In genomic region chr11:75366831-75367230, GRCh38 we compare ENCODE assay signal across 6 cellular contexts. TPM values are rescaled to one million over a fixed set of nuclear protein-coding genes. Genes with fewer than 3 reads are reported as not detected.
DNase-seq lines count a peak whose midpoint lies in the region; ATAC-seq and TF ChIP-seq lines count a peak whose summit lies in the region.
"Not testable (repeated sequence)": the region's sequence is repeated elsewhere in the genome, so short reads cannot be mapped to it uniquely, and the experiment has no call there.

No MANE protein-coding gene starts in this region.

- peak; percentile 36 for DNase-seq in HT-29 (ENCODE audit: low spot score)
- DNase-seq in SIG-M5 treated with dmso at 0.1 percent for 504 hours (lab: John Stamatoyannopoulos, UW; ENCODE audit: unreplicated experiment), result peak; percentile 48
- DNase-seq in lung (ENCODE audit: low spot score); upper lobe of right lung: not testable (repeated sequence)
- DNase-seq in posterior vena cava (ENCODE audit: low spot score), result peak; percentile 30

- not testable (repeated sequence) for H3K4me3 ChIP-seq in lung, upper lobe of right lung

- 71 to 82% methylated on average over 5 of the region's 5 CpGs for WGBS in lung, 2 donors

- H3K4me3 Mint-ChIP-seq in dendritic cell treated with granulocyte-macrophage colony-stimulating factor and Interleukin-4, amounts not matched to agents 40 ng/mL and 50 ng/mL, for 4 days, result not testable (repeated sequence)

- peak; percentile 49 for ATAC-seq in lung (ENCODE audit: insufficient read depth, low FRiP score)
- ATAC-seq in upper lobe of right lung, result peak; percentile 57

- H3K36me3 ChIP-seq in lung (ENCODE audit: control insufficient read depth in 2 of 2, insufficient read depth in 2 of 2, low read length in 2 of 2); upper lobe of right lung: not testable (repeated sequence)

- H3K36me3 Mint-ChIP-seq in dendritic cell treated with granulocyte-macrophage colony-stimulating factor and Interleukin-4, amounts not matched to agents 40 ng/mL and 50 ng/mL, for 4 days (ENCODE audit: low read depth), result not testable (repeated sequence)

- intact Hi-C loops in dendritic cell treated with granulocyte-macrophage colony-stimulating factor and Interleukin-4, amounts not matched to agents 40 ng/mL and 50 ng/mL, for 4 days (cut with micrococcal nuclease), result loop anchor here (2.0 kb wide), 1 partner anchor 14 kb away; no protein-coding TSS in a partner anchor
- intact Hi-C loops in posterior vena cava (cut with DNase I); upper lobe of right lung (cut with DNase I): not testable (repeated sequence)

- peak overlapping the region; percentile 96 for H3K27ac Mint-ChIP-seq in dendritic cell treated with granulocyte-macrophage colony-stimulating factor and Interleukin-4, amounts not matched to agents 40 ng/mL and 50 ng/mL, for 4 days

- TF ChIP-seq CTCF in lung (IDR thresholded peaks at IDR 0.05; ENCODE audit: control extremely low read depth, extremely low read depth); upper lobe of right lung (IDR thresholded peaks at IDR 0.05): not testable (repeated sequence)

- peaks cover 50% of the 10 kb centered on the region for H3K4me1 Mint-ChIP-seq in dendritic cell treated with granulocyte-macrophage colony-stimulating factor and Interleukin-4, amounts not matched to agents 40 ng/mL and 50 ng/mL, for 4 days (ENCODE audit: low read depth)

- not testable (repeated sequence) for H3K27me3 Mint-ChIP-seq in dendritic cell treated with granulocyte-macrophage colony-stimulating factor and Interleukin-4, amounts not matched to agents 40 ng/mL and 50 ng/mL, for 4 days

- not testable (repeated sequence) for H3K27ac ChIP-seq in lung (ENCODE audit: low read depth in 1 of 2, low read length in 1 of 2)
- peak overlapping the region; percentile 56 for H3K27ac ChIP-seq in upper lobe of right lung

- H3K4me1 ChIP-seq in lung (ENCODE audit: control insufficient read depth in 2 of 2, insufficient read depth in 2 of 2, low read length in 2 of 2), result not testable (repeated sequence)
- peaks cover 19% of the 10 kb centered on the region for H3K4me1 ChIP-seq in upper lobe of right lung

- H3K27me3 ChIP-seq in lung (ENCODE audit: control insufficient read depth, insufficient read depth); upper lobe of right lung: not testable (repeated sequence)

- H3K9me3 ChIP-seq in lung (ENCODE audit: control insufficient read depth in 2 of 2, insufficient read depth in 1 of 2, low read length in 1 of 2); upper lobe of right lung: not testable (repeated sequence)

- H3K9me3 Mint-ChIP-seq in dendritic cell treated with granulocyte-macrophage colony-stimulating factor and Interleukin-4, amounts not matched to agents 40 ng/mL and 50 ng/mL, for 4 days, result not testable (repeated sequence)

RNA-seq across cellular contexts. Expression of gene ARRB1, which starts 15.4 kb away (rescaled TPM):
- 28.6 and 33.5 TPM in 2 replicates for total RNA-seq in HT-29 (2014; rRNA removed; shearing (Covaris generic))
- total RNA-seq in lung (100 to 1,000 TPM in 1 of 2 donors, 10 to 100 TPM in 1; 64.4 to 145 TPM), posterior vena cava (10 to 100 TPM; 42.3 to 44.3 TPM), upper lobe of right lung (188 TPM)
- 10 to 100 TPM; 39.8 to 46.0 TPM for polyA plus RNA-seq in lung

RNA-seq across cellular contexts. Expression of gene RPS3, which starts 32.5 kb away (rescaled TPM):
- total RNA-seq in HT-29 (2014; rRNA removed; shearing (Covaris generic)), result 2,617 and 2,815 TPM in 2 replicates
- total RNA-seq in lung (1,000 to 10,000 TPM; 1,036 to 2,104 TPM), posterior vena cava (1,000 to 10,000 TPM; 1,304 to 1,399 TPM), upper lobe of right lung (1,778 TPM)
- 1,000 to 10,000 TPM; 2,193 to 2,813 TPM for polyA plus RNA-seq in lung
